ENCODE assay signal across 24 cellular contexts in the genomic region with DNA sequence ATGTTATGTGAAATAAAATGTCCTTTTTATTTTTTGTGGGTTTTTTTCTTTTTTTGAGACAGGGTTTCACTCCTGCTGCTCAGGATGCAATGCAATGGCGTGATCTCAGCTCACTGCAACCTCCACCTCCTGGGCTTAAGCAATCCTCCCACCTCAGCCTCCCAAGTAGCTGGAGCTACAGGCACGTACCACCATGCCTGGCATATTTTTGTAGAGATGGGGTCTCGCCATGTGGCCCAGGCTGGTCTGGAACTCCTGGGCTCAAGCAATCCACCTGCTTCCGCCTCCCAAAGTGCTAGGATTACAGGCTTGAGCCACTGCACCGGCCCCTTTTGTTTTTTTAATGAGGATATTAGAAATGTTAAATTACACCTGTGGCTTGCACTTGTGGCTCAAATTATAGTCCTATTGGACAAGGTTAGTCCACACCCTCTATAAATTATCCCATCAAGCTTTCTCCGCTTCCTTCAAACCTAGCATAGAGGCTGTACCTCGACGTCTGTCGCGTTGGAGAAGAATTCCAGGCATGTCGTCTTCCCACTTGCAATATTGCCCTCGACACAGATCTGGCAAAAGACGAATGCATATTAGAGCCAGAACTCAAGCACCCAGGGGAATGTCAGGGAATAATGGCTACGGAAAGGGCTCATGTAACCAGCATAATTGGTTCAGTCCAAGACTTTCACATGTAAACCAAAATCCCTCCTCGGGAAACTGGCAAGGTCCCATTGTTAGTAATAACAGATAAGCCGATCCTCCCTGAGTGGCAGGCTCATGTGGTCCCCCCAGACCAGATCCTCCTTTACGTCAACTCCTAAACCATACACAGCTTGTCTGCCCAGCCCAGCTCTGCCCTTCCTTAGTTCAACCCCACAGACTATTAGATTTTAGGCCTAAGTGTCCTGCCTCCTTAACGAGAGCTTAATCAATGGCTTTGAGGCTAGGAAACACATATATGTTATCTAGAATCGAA. TPM values are rescaled to one million over a fixed set of nuclear protein-coding genes. Genes with fewer than 3 reads are reported as not detected.
DNase-seq lines count a peak whose midpoint lies in the region; ATAC-seq and TF ChIP-seq lines count a peak whose summit lies in the region.
"Had no signal": no experiment of that assay in that cellular context is flagged by ENCODE, and none has a peak within 500 bp of the region (broad histone marks: within the 10 kb centered on the region; RNA-seq: fewer than 3 reads in every experiment).

No MANE protein-coding gene starts in this region.

- H3K4me3 ChIP-seq in HAP-1 = no peak overlapping the region
- no peak overlapping the region for H3K4me3 ChIP-seq in endodermal cell (ENCODE audit: low read length)
- no peak overlapping the region for H3K4me3 ChIP-seq in neural progenitor cell
- H3K4me3 ChIP-seq: A549, SK-N-MC had no signal

- TF ChIP-seq CTCF in endodermal cell (conservative IDR thresholded peaks at IDR 0.05) (no peak), neural progenitor cell (IDR thresholded peaks at IDR 0.05) (no peak)

- H2AFZ ChIP-seq in neural progenitor cell (replicated peaks) = no peak overlapping the region

- H3K9ac ChIP-seq in endodermal cell (ENCODE audit: extremely low read depth, low read length, poor library complexity, severe bottlenecking) (no peak overlapping the region), neural progenitor cell (no peak overlapping the region)

- H3K4me3 Mint-ChIP-seq in endodermal cell (no peak overlapping the region), neural progenitor cell (no peak overlapping the region)
- H3K4me3 Mint-ChIP-seq in activated CD8-positive, alpha-beta T cell treated with anti-CD3 and anti-CD28 coated beads, Interleukin-2, amount 10 ng/mL, durations not matched to agents 7 days and 5 days = no peak overlapping the region
- H3K4me3 Mint-ChIP-seq: IgD-negative memory B cell had no signal

- H3K9me3 ChIP-seq in HAP-1 = no peaks in the 10 kb centered on the region
- H3K9me3 ChIP-seq in endodermal cell (ENCODE audit: control insufficient read depth, low read length) = no peaks in the 10 kb centered on the region
- no peaks in the 10 kb centered on the region for H3K9me3 ChIP-seq in neural progenitor cell (ENCODE audit: low read depth)
- H3K9me3 ChIP-seq: A549 had no signal

- H4K20me1 ChIP-seq in neural progenitor cell (ENCODE audit: low read depth) = no peaks in the 10 kb centered on the region

- H3K36me3 Mint-ChIP-seq in endodermal cell (ENCODE audit: low read depth) (peaks cover 2% of the 10 kb centered on the region), neural progenitor cell (peaks cover 22% of the 10 kb centered on the region)
- peaks cover 3% of the 10 kb centered on the region for H3K36me3 Mint-ChIP-seq in activated CD8-positive, alpha-beta T cell treated with anti-CD3 and anti-CD28 coated beads, Interleukin-2, amount 10 ng/mL, durations not matched to agents 7 days and 5 days (ENCODE audit: low read depth)
- H3K36me3 Mint-ChIP-seq: IgD-negative memory B cell had no signal

- no peak overlapping the region for H3K27ac ChIP-seq in endodermal cell (ENCODE audit: low read depth, low read length)
- no peak overlapping the region for H3K27ac ChIP-seq in neural progenitor cell
- H3K27ac ChIP-seq: A549, C4-2B, SK-N-MC had no signal

- peak; percentile 30 for DNase-seq in activated CD8-positive, alpha-beta memory T cell treated with anti-CD3 and anti-CD28 coated beads, Interleukin-2, amount 50 U/mL, for 48 hours
- no peak for DNase-seq in activated CD8-positive, alpha-beta memory T cell treated with anti-CD3 and anti-CD28 coated beads, Interleukin-2, amount 50 U/mL, for 4 hours
- DNase-seq in HAP-1 (ENCODE audit: low spot score in 2 of 2) (peak; percentile 21 to 31), endodermal cell (peak; percentile 48), neural progenitor cell (ENCODE audit: low spot score) (no peak), MV-4-11 (lab: John Stamatoyannopoulos, UW) (no peak)
- no peak for DNase-seq in activated CD8-positive, alpha-beta T cell treated with anti-CD3 and anti-CD28 coated beads, Interleukin-2, amount 10 ng/mL, durations not matched to agents 7 days and 5 days
- DNase-seq: COR-L47, GF-D8, H7, Kasumi-1, MM.1S, NCI-H1105, NCI-H1694 treated with DMSO at 0.1 percent for 48 hours, NCI-H2171, NCI-H446, NCI-H748 treated with DMSO at 0.1 percent for 48 hours had no signal

- H3K9me3 Mint-ChIP-seq in endodermal cell (no peaks in the 10 kb centered on the region), neural progenitor cell (no peaks in the 10 kb centered on the region)
- no peaks in the 10 kb centered on the region for H3K9me3 Mint-ChIP-seq in activated CD8-positive, alpha-beta T cell treated with anti-CD3 and anti-CD28 coated beads, Interleukin-2, amount 10 ng/mL, durations not matched to agents 7 days and 5 days (ENCODE audit: insufficient read depth)
- H3K9me3 Mint-ChIP-seq: IgD-negative memory B cell had no signal

- H3K4me1 ChIP-seq in HAP-1 = peaks cover 11% of the 10 kb centered on the region
- peaks cover 5% of the 10 kb centered on the region for H3K4me1 ChIP-seq in endodermal cell (ENCODE audit: control insufficient read depth, insufficient read depth, low read length)
- H3K4me1 ChIP-seq in neural progenitor cell = peaks cover 9% of the 10 kb centered on the region
- H3K4me1 ChIP-seq: A549 had no signal

- no peak for ATAC-seq in activated CD8-positive, alpha-beta T cell treated with anti-CD3 and anti-CD28 coated beads, Interleukin-2, amount 10 ng/mL, durations not matched to agents 7 days and 5 days
- no peak for ATAC-seq in HG02840 (IDR thresholded peaks at IDR 0.05; ENCODE audit: low FRiP score, unreplicated experiment)
- ATAC-seq: A549 had no signal

- no peaks in the 10 kb centered on the region for H3K79me2 ChIP-seq in neural progenitor cell (ENCODE audit: low read depth)

- H3F3A ChIP-seq in neural progenitor cell (ENCODE audit: low read depth) = peaks cover 6% of the 10 kb centered on the region

- no peaks in the 10 kb centered on the region for H3K36me3 ChIP-seq in HAP-1 (replicated peaks)
- no peaks in the 10 kb centered on the region for H3K36me3 ChIP-seq in endodermal cell (ENCODE audit: control insufficient read depth, insufficient read depth, low read length)
- no peaks in the 10 kb centered on the region for H3K36me3 ChIP-seq in neural progenitor cell

- POLR2A ChIA-PET in activated CD8-positive, alpha-beta T cell treated with anti-CD3 and anti-CD28 coated beads, Interleukin-2, amount 10 ng/mL, durations not matched to agents 7 days and 5 days (lab: Charles Lee) = interaction anchor here (1.1 to 2.5 kb wide), 2 partner anchors 10 to 23 kb away, joined by 3 to 8 read pairs; partner anchors contain the start of gene CKLF

- no peaks in the 10 kb centered on the region for H3K27me3 Mint-ChIP-seq in endodermal cell (ENCODE audit: insufficient read depth)
- no peaks in the 10 kb centered on the region for H3K27me3 Mint-ChIP-seq in neural progenitor cell (ENCODE audit: insufficient read depth, low read depth)
- H3K27me3 Mint-ChIP-seq in activated CD8-positive, alpha-beta T cell treated with anti-CD3 and anti-CD28 coated beads, Interleukin-2, amount 10 ng/mL, durations not matched to agents 7 days and 5 days (ENCODE audit: low read depth) = no peaks in the 10 kb centered on the region
- H3K27me3 Mint-ChIP-seq: IgD-negative memory B cell had no signal

- H3K27me3 ChIP-seq in HAP-1 (ENCODE audit: low read depth) = no peaks in the 10 kb centered on the region
- no peaks in the 10 kb centered on the region for H3K27me3 ChIP-seq in endodermal cell (ENCODE audit: control insufficient read depth, insufficient read depth, low read length, poor library complexity, severe bottlenecking)
- no peaks in the 10 kb centered on the region for H3K27me3 ChIP-seq in neural progenitor cell

- peak overlapping the region; percentile 13 for H3K27ac Mint-ChIP-seq in endodermal cell
- peak overlapping the region; percentile 11 for H3K27ac Mint-ChIP-seq in neural progenitor cell
- H3K27ac Mint-ChIP-seq in activated CD8-positive, alpha-beta T cell treated with anti-CD3 and anti-CD28 coated beads, Interleukin-2, amount 10 ng/mL, durations not matched to agents 7 days and 5 days = no peak overlapping the region
- H3K27ac Mint-ChIP-seq: IgD-negative memory B cell had no signal

- CTCF ChIA-PET in activated CD8-positive, alpha-beta T cell treated with anti-CD3 and anti-CD28 coated beads, Interleukin-2, amount 10 ng/mL, durations not matched to agents 7 days and 5 days (lab: Charles Lee) = interaction anchor here (1.3 kb wide), 1 partner anchor 7 kb away, joined by 3 read pairs; no protein-coding TSS in a partner anchor

- WGBS in endodermal cell (ENCODE audit: insufficient coverage in 1 of 2, insufficient read length in 1 of 2), 2 experiments = 84 to 87% methylated on average over 15 to 19 of the region's 19 CpGs

- H3K4me1 Mint-ChIP-seq in endodermal cell (peaks cover 11% of the 10 kb centered on the region), neural progenitor cell (peaks cover 19% of the 10 kb centered on the region)
- peaks cover 31% of the 10 kb centered on the region for H3K4me1 Mint-ChIP-seq in activated CD8-positive, alpha-beta T cell treated with anti-CD3 and anti-CD28 coated beads, Interleukin-2, amount 10 ng/mL, durations not matched to agents 7 days and 5 days (ENCODE audit: low read depth)

- no peak overlapping the region for H3K4me2 ChIP-seq in neural progenitor cell
- H3K4me2 ChIP-seq: A549 had no signal

- in situ Hi-C loops in HAP-1 (cut with MboI; ENCODE audit: low sequenced_read_pairs) = no loop called here

RNA-seq across cellular contexts. Expression of gene TK2, which starts 8.2 kb away (rescaled TPM):
- 10 to 100 TPM in 1 of 2 donors, 1 to 10 TPM in 1; 7.9 to 11.5 TPM for total RNA-seq in endodermal cell
- polyA plus RNA-seq in endodermal cell (2013, experiment 1 of 2) = 11.3 TPM
- 10.2 TPM for polyA plus RNA-seq in endodermal cell (2013, experiment 2 of 2)
- 7.1 and 7.3 TPM in 2 replicates for total RNA-seq in neural progenitor cell (ENCODE audit: low replicate concordance)
- total RNA-seq in activated CD8-positive, alpha-beta T cell treated with anti-CD3 and anti-CD28 coated beads, Interleukin-2, amount 10 ng/mL, durations not matched to agents 7 days and 5 days = 1 to 10 TPM; 5.7 to 6.4 TPM

RNA-seq across cellular contexts. Expression of gene CKLF, which starts 10.7 kb away (rescaled TPM):
- 10 to 100 TPM; 22.5 to 40.7 TPM for total RNA-seq in endodermal cell
- polyA plus RNA-seq in endodermal cell (2013, experiment 1 of 2) = 38.0 TPM
- 36.9 TPM for polyA plus RNA-seq in endodermal cell (2013, experiment 2 of 2)
- total RNA-seq in neural progenitor cell (ENCODE audit: low replicate concordance) = 33.3 and 38.6 TPM in 2 replicates
- total RNA-seq in activated CD8-positive, alpha-beta T cell treated with anti-CD3 and anti-CD28 coated beads, Interleukin-2, amount 10 ng/mL, durations not matched to agents 7 days and 5 days = 100 to 1,000 TPM; 137 to 139 TPM

RNA-seq across cellular contexts. Expression of gene CMTM1, which starts 24.6 kb away (rescaled TPM):
- total RNA-seq in endodermal cell (1 to 10 TPM; 3.8 to 5.3 TPM), neural progenitor cell (ENCODE audit: low replicate concordance) (2.9 TPM in 1 of 2 replicates, not detected in the other)
- polyA plus RNA-seq in endodermal cell (2013, experiment 1 of 2) = 4.9 TPM
- 3.4 TPM for polyA plus RNA-seq in endodermal cell (2013, experiment 2 of 2)
- 10 to 100 TPM; 13.6 to 15.0 TPM for total RNA-seq in activated CD8-positive, alpha-beta T cell treated with anti-CD3 and anti-CD28 coated beads, Interleukin-2, amount 10 ng/mL, durations not matched to agents 7 days and 5 days
- polyA plus RNA-seq: IgD-negative memory B cell had no signal

RNA-seq across cellular contexts. Expression of gene CMTM2, which starts 37.6 kb away (rescaled TPM):
- not detected for total RNA-seq in endodermal cell
- not detected for polyA plus RNA-seq in endodermal cell (2013, experiment 1 of 2)
- polyA plus RNA-seq in endodermal cell (2013, experiment 2 of 2) = not detected
- total RNA-seq in neural progenitor cell (ENCODE audit: low replicate concordance) = not detected in 2 replicates
- under 1 TPM; 0.68 to 0.82 TPM for total RNA-seq in activated CD8-positive, alpha-beta T cell treated with anti-CD3 and anti-CD28 coated beads, Interleukin-2, amount 10 ng/mL, durations not matched to agents 7 days and 5 days
- total RNA-seq: Daoy, HT-29 had no signal
- polyA plus RNA-seq: IgD-negative memory B cell had no signal

Comparison
In these comparisons a context has a peak if more than half of its experiments do, and no peak if none do; other contexts are left out.
1. DNase-seq: peak in activated CD8-positive, alpha-beta memory T cell treated with anti-CD3 and anti-CD28 coated beads, Interleukin-2, amount 50 U/mL, for 48 hours (single experiment), HAP-1 (2 of 2) and endodermal cell (single experiment); none in activated CD8-positive, alpha-beta memory T cell treated with anti-CD3 and anti-CD28 coated beads, Interleukin-2, amount 50 U/mL, for 4 hours (single experiment), neural progenitor cell (single experiment), MV-4-11 (single experiment) and activated CD8-positive, alpha-beta T cell treated with anti-CD3 and anti-CD28 coated beads, Interleukin-2, amount 10 ng/mL, durations not matched to agents 7 days and 5 days (single experiment).